Comparison of ENCODE assay signal across 15 cellular contexts in the genomic region with DNA sequence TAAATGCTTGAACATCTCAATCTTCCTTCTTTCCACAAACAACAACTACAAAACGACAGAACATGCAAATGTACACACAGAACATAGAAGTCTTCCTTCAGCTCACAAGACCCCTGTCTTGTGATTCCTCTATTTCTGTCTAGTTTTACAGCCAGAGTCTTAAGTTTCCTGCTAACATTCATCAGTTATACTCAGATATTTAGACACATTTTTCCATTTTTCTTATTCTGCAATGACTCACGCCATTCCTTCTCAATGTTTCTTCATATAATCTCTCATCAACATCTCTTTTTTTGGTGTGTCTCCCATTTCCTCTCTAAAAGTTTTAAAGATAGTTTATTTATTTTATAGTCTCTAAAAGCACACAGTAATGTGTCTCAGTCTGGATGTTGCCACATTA.
A peak's percentile ranks its signal among the peaks of the same experiment; 100 is the strongest.
DNase-seq lines count a peak whose midpoint lies in the region; ATAC-seq, FAIRE-seq and TF ChIP-seq lines count a peak whose summit lies in the region.
"Had no signal": no experiment of that assay in that cellular context is flagged by ENCODE, and none has a peak within 500 bp of the region (broad histone marks: within the 10 kb centered on the region; RNA-seq: fewer than 3 reads in every experiment).

No MANE protein-coding gene starts in this region.

- 0 out of 2 replicates have a peak, but pooled peaks cover 1% of the 10 kb centered on the region for H3K9me3 ChIP-seq in IMR-90 (ENCODE audit: control insufficient read depth, insufficient read depth, low read length)
- no peaks in the 10 kb centered on the region for H3K9me3 ChIP-seq in astrocyte (ENCODE audit: insufficient read depth, low read depth, low read length)

- peak overlapping the region in 1 of 2 experiments; percentile 77; a peak in 1 of 4 replicates for H4K8ac ChIP-seq in IMR-90 (ENCODE audit: low read depth in 2 of 2, low read length in 2 of 2)

- H3K27me3 ChIP-seq in IMR-90 (ENCODE audit: control insufficient read depth, insufficient read depth, low read length) (no peaks in the 10 kb centered on the region), astrocyte (ENCODE audit: insufficient read depth, low read length) (no peaks in the 10 kb centered on the region)

- H3K23ac ChIP-seq in IMR-90 (ENCODE audit: low read depth, low read length) = no peak overlapping the region

- H2AFZ ChIP-seq in IMR-90 (replicated peaks; ENCODE audit: low read length, poor library complexity) = no peak overlapping the region
- no peak overlapping the region for H2AFZ ChIP-seq in astrocyte (ENCODE audit: low read depth, low read length)

- H3K4me2 ChIP-seq in IMR-90 (ENCODE audit: low read depth, low read length) (peak overlapping the region; percentile 75; the same call in 1 of the 2 replicates), astrocyte (ENCODE audit: low read length) (no peak overlapping the region)

- CTCF ChIA-PET in IMR-90 (lab: Yijun Ruan, JAX) = no interaction called here
- CTCF ChIA-PET in activated CD4-positive, alpha-beta memory T cell treated with anti-CD3 and anti-CD28 coated beads for 36 hours (lab: Charles Lee) = no interaction called here

- H4K5ac ChIP-seq in IMR-90 (ENCODE audit: low read depth, low read length) = no peak overlapping the region

- POLR2A ChIA-PET in IMR-90 (lab: Charles Lee; ENCODE audit: unreplicated experiment) = no interaction called here
- POLR2A ChIA-PET in activated CD4-positive, alpha-beta memory T cell treated with anti-CD3 and anti-CD28 coated beads for 36 hours (lab: Charles Lee) = no interaction called here

- H3K4me3 Mint-ChIP-seq in astrocyte (ENCODE audit: unreplicated experiment) = no peak overlapping the region
- H3K4me3 Mint-ChIP-seq in activated CD4-positive, alpha-beta memory T cell treated with anti-CD3 and anti-CD28 coated beads for 36 hours = no peak overlapping the region

- no TSS peak for BruUV-seq in IMR-90 (replicated peaks; lab: Mats Ljungman, UMichigan)

- no peak for TF ChIP-seq CTCF in AG09309 (IDR thresholded peaks at IDR 0.05; ENCODE audit: control insufficient read depth, insufficient read depth, low read depth, low read length, missing control alignments)
- TF ChIP-seq CTCF in IMR-90 (conservative IDR thresholded peaks at IDR 0.05; ENCODE audit: low read depth, low read length) = no peak
- TF ChIP-seq CTCF in astrocyte (IDR thresholded peaks at IDR 0.05; ENCODE audit: insufficient read depth, low read depth, low read length) = no peak
- no peak for TF ChIP-seq CTCF in fibroblast of the aortic adventitia (IDR thresholded peaks at IDR 0.05; ENCODE audit: insufficient read depth, low read length)

- no peak overlapping the region for H2BK15ac ChIP-seq in IMR-90 (ENCODE audit: low read depth, low read length)

- no peaks in the 10 kb centered on the region for H3K27me3 Mint-ChIP-seq in astrocyte (ENCODE audit: low read depth, unreplicated experiment)
- H3K27me3 Mint-ChIP-seq in activated CD4-positive, alpha-beta memory T cell treated with anti-CD3 and anti-CD28 coated beads for 36 hours = no peaks in the 10 kb centered on the region

- no peak overlapping the region for H2AK5ac ChIP-seq in IMR-90 (ENCODE audit: low read depth, low read length)

- intact Hi-C loops in IMR-90 (cut with micrococcal nuclease) = no loop called here
- intact Hi-C loops in activated CD4-positive, alpha-beta memory T cell treated with anti-CD3 and anti-CD28 coated beads for 36 hours (cut with micrococcal nuclease) = no loop called here

- no peak overlapping the region; the same call in 1 of the 2 replicates for H3K4ac ChIP-seq in IMR-90 (ENCODE audit: low read depth, low read length)

- H3K9me3 Mint-ChIP-seq in astrocyte (ENCODE audit: unreplicated experiment) = peaks cover 3% of the 10 kb centered on the region
- peaks cover 12% of the 10 kb centered on the region for H3K9me3 Mint-ChIP-seq in activated CD4-positive, alpha-beta memory T cell treated with anti-CD3 and anti-CD28 coated beads for 36 hours

- H3K36me3 Mint-ChIP-seq in astrocyte (ENCODE audit: low read depth, unreplicated experiment) = no peaks in the 10 kb centered on the region
- H3K36me3 Mint-ChIP-seq in activated CD4-positive, alpha-beta memory T cell treated with anti-CD3 and anti-CD28 coated beads for 36 hours = no peaks in the 10 kb centered on the region

- no peaks in the 10 kb centered on the region for H3K4me1 Mint-ChIP-seq in astrocyte (ENCODE audit: low read depth, unreplicated experiment)
- H3K4me1 Mint-ChIP-seq in activated CD4-positive, alpha-beta memory T cell treated with anti-CD3 and anti-CD28 coated beads for 36 hours (ENCODE audit: low read depth) = no peaks in the 10 kb centered on the region

- H3K79me2 ChIP-seq in astrocyte (ENCODE audit: insufficient read depth, low read length) = no peaks in the 10 kb centered on the region

- H3K27ac Mint-ChIP-seq in astrocyte (ENCODE audit: unreplicated experiment) = no peak overlapping the region
- H3K27ac Mint-ChIP-seq in activated CD4-positive, alpha-beta memory T cell treated with anti-CD3 and anti-CD28 coated beads for 36 hours = no peak overlapping the region

- H4K20me1 ChIP-seq in IMR-90 (ENCODE audit: insufficient read depth, low read length) (no peaks in the 10 kb centered on the region), astrocyte (ENCODE audit: insufficient read depth, low read length) (no peaks in the 10 kb centered on the region)

- peak overlapping the region; percentile 40; the same call in 1 of the 2 replicates for H3K27ac ChIP-seq in IMR-90 (ENCODE audit: insufficient read depth, low read length)
- H3K27ac ChIP-seq in astrocyte (ENCODE audit: low read depth, low read length) = no peak overlapping the region
- H3K27ac ChIP-seq: 22Rv1 had no signal

- H3K18ac ChIP-seq in IMR-90 (ENCODE audit: low read depth, low read length) = peak overlapping the region; percentile 68; the same call in 1 of the 2 replicates

- H3K4me3 ChIP-seq in AG09309 (ENCODE audit: control insufficient read depth, low read depth, low read length) (no peak overlapping the region), IMR-90 (ENCODE audit: insufficient read depth, low read depth, low read length) (no peak overlapping the region), astrocyte (ENCODE audit: insufficient read depth, low read depth, low read length) (no peak overlapping the region), fibroblast of the aortic adventitia (ENCODE audit: low read depth, low read length) (no peak overlapping the region)

- H3K9me1 ChIP-seq in IMR-90 (ENCODE audit: insufficient read depth, low read length) = no peaks in the 10 kb centered on the region

- H3K4me1 ChIP-seq in IMR-90 (ENCODE audit: control insufficient read depth, insufficient read depth, low read length) = peaks cover 2% of the 10 kb centered on the region; the same call in 1 of the 2 replicates
- no peaks in the 10 kb centered on the region for H3K4me1 ChIP-seq in astrocyte (ENCODE audit: insufficient read depth, low read length)

- no peak overlapping the region for H3K14ac ChIP-seq in IMR-90 (replicated peaks; ENCODE audit: low read depth, low read length)

- no peak overlapping the region for H2BK20ac ChIP-seq in IMR-90 (ENCODE audit: low read depth, low read length)

- no CpG with 5 or more reads among the region's 2 CpGs for WGBS in IMR-90 (ENCODE audit: extremely low coverage in 2 of 2, insufficient read length in 1 of 2), 2 experiments

- peak overlapping the region; percentile 68 for H2BK120ac ChIP-seq in IMR-90 (ENCODE audit: low read depth, low read length)

- peak overlapping the region; percentile 85 for H2BK5ac ChIP-seq in IMR-90 (ENCODE audit: low read depth, low read length, poor library complexity, severe bottlenecking)

- dilution Hi-C loops in IMR-90 (cut with HindIII; ENCODE audit: low sequenced_read_pairs, unreplicated experiment) = no loop called here

- peak overlapping the region; percentile 30; the same call in 1 of the 2 replicates for H3K56ac ChIP-seq in IMR-90 (ENCODE audit: extremely low read depth, insufficient read depth, low read length)

- FAIRE-seq in astrocyte (lab: Jason Lieb, UNC) (no peak), urothelium cell line (lab: Jason Lieb, UNC) (no peak)

- DNase-seq in AG09309 (ENCODE audit: low read depth) (peak; percentile 0), IMR-90 (peak; percentile 57), astrocyte (ENCODE audit: low read depth) (peak; percentile 44), fibroblast of the aortic adventitia (ENCODE audit: low read depth) (peak; percentile 0), HK-2 (ENCODE audit: unreplicated experiment) (no peak), urothelium cell line (ENCODE audit: low spot score) (no peak)
- DNase-seq in activated CD4-positive, alpha-beta memory T cell treated with anti-CD3 and anti-CD28 coated beads for 36 hours = no peak
- no peak for DNase-seq in stimulated activated CD4-positive, alpha-beta T cell treated with anti-CD3 and anti-CD28 coated beads, Interleukin-2, amount 100 ng/mL, for 48 hours
- DNase-seq: C1 segment of cervical spinal cord, HCEC 1CT, NCI-H1092, NCI-H1694 treated with DMSO at 0.1 percent for 48 hours, NCI-H446, NCI-H774 had no signal

- no peak for TF ChIP-seq POLR2A in IMR-90 (IDR thresholded peaks at IDR 0.05; ENCODE audit: low read depth, low read length)

- in situ Hi-C loops in IMR-90 (cut with MboI; ENCODE audit: low sequenced_read_pairs) = no loop called here

- no peak overlapping the region for H3K9ac ChIP-seq in IMR-90 (ENCODE audit: low read depth, low read length)
- no peak overlapping the region for H3K9ac ChIP-seq in astrocyte (ENCODE audit: low read length)

- no peaks in the 10 kb centered on the region for H3K79me1 ChIP-seq in IMR-90 (ENCODE audit: low read depth in 1 of 2, low read length in 2 of 2)

- peak; percentile 61 for ATAC-seq in IMR-90 (ENCODE audit: low read depth)

- no peaks in the 10 kb centered on the region for H3K36me3 ChIP-seq in IMR-90 (ENCODE audit: control insufficient read depth, insufficient read depth, low read length)
- no peaks in the 10 kb centered on the region for H3K36me3 ChIP-seq in astrocyte (ENCODE audit: insufficient read depth, low read length)

- H4K91ac ChIP-seq in IMR-90 (ENCODE audit: insufficient read depth, low read depth, low read length) = no peak overlapping the region

- no peak for TF ChIP-seq RAD21 in IMR-90 (IDR thresholded peaks at IDR 0.05; ENCODE audit: low read length)

- no peak overlapping the region for H2AK9ac ChIP-seq in IMR-90 (replicated peaks; ENCODE audit: low read depth, low read length, poor library complexity)

TF ChIP-seq in IMR-90, 13 proteins besides CTCF, POLR2A, EP300 and RAD21:
- TF ChIP-seq CEBPB (IDR thresholded peaks at IDR 0.05; ENCODE audit: low read depth, low read length) (0 out of 2 replicates have a peak, but pooled peaks have one; percentile 20), NFE2L2 (IDR thresholded peaks at IDR 0.05; ENCODE audit: low read depth, low read length) (no peak), FOS (IDR thresholded peaks at IDR 0.05; ENCODE audit: low read depth, low read length) (no peak), RFX5 (IDR thresholded peaks at IDR 0.05; ENCODE audit: low read depth, low read length) (no peak), MAFK (IDR thresholded peaks at IDR 0.05; ENCODE audit: low read depth, low read length) (no peak), BHLHE40 (IDR thresholded peaks at IDR 0.05; ENCODE audit: low read depth, low read length) (no peak), RCOR1 (IDR thresholded peaks at IDR 0.05; ENCODE audit: insufficient replicate concordance, low read length) (no peak)

Comparison
In these comparisons a context has a peak if more than half of its experiments do, and no peak if none do; other contexts are left out.
1. DNase-seq: peak in AG09309 (single experiment), IMR-90 (single experiment), astrocyte (single experiment) and fibroblast of the aortic adventitia (single experiment); none in HK-2 (single experiment), activated CD4-positive, alpha-beta memory T cell treated with anti-CD3 and anti-CD28 coated beads for 36 hours (single experiment), urothelium cell line (single experiment) and stimulated activated CD4-positive, alpha-beta T cell treated with anti-CD3 and anti-CD28 coated beads, Interleukin-2, amount 100 ng/mL, for 48 hours (0 of 2).